Comparison of ENCODE assay signal across 12 cellular contexts in genomic region chr4:87734936-87735335, GRCh38.
"Had no signal": no experiment of that assay in that cellular context is flagged by ENCODE, and none has a peak within 500 bp of the region (broad histone marks: within the 10 kb centered on the region; RNA-seq: fewer than 3 reads in every experiment).

No MANE protein-coding gene starts in this region.

- H3K27me3 ChIP-seq: tibial artery had no signal

- H3K4me3 ChIP-seq: lung, smooth muscle cell, tibial artery had no signal

- H3K36me3 Mint-ChIP-seq: natural killer cell had no signal

- H3K4me2 ChIP-seq: smooth muscle cell had no signal

- H3K4me1 Mint-ChIP-seq: natural killer cell had no signal

- H3K4me3 Mint-ChIP-seq: activated CD8-positive, alpha-beta T cell treated with anti-CD3 and anti-CD28 coated beads for 36 hours; natural killer cell had no signal

- ATAC-seq: activated CD8-positive, alpha-beta T cell treated with anti-CD3 and anti-CD28 coated beads for 36 hours; left cardiac atrium; natural killer cell; right cardiac atrium had no signal

- H3K9me3 Mint-ChIP-seq: activated CD8-positive, alpha-beta T cell treated with anti-CD3 and anti-CD28 coated beads for 36 hours had no signal

- H3K27ac ChIP-seq: tibial artery had no signal

- DNase-seq: activated CD8-positive, alpha-beta memory T cell treated with anti-CD3 and anti-CD28 coated beads, Interleukin-2, amount 50 U/mL, for 48 hours; activated CD8-positive, alpha-beta T cell treated with anti-CD3 and anti-CD28 coated beads for 36 hours; aorta; erythroblast; hypothalamus; left cardiac atrium; natural killer cell; right cardiac atrium; T-helper 9 cell; tibial artery had no signal

- H3K4me1 ChIP-seq: tibial artery had no signal

- H3K27me3 Mint-ChIP-seq: activated CD8-positive, alpha-beta T cell treated with anti-CD3 and anti-CD28 coated beads for 36 hours had no signal

- H3K27ac Mint-ChIP-seq: activated CD8-positive, alpha-beta T cell treated with anti-CD3 and anti-CD28 coated beads for 36 hours; natural killer cell had no signal

- H3K9me3 ChIP-seq: tibial artery had no signal

- H3K36me3 ChIP-seq: tibial artery had no signal
